ENCODE assay signal across 9 cellular contexts in genomic region chr1:10378071-10378841, GRCh38. TPM values are rescaled to one million over a fixed set of nuclear protein-coding genes. Genes with fewer than 3 reads are reported as not detected.
A peak's percentile ranks its signal among the peaks of the same experiment; 100 is the strongest.
DNase-seq lines count a peak whose midpoint lies in the region; ATAC-seq and TF ChIP-seq lines count a peak whose summit lies in the region.
"Had no signal": no experiment of that assay in that cellular context is flagged by ENCODE, and none has a peak within 500 bp of the region (broad histone marks: within the 10 kb centered on the region; RNA-seq: fewer than 3 reads in every experiment).

No MANE protein-coding gene starts in this region.

- H3K4me1 Mint-ChIP-seq in natural killer cell treated with Interleukin-12 subunit alpha and Interleukin-12 subunit beta and Interleukin-15 and Interleukin-18, amount 100 ng/mL, for 72 hours (ENCODE audit: low read depth in 2 of 2) = peaks cover 0 to 6% of the 10 kb centered on the region in 2 donors
- H3K4me1 Mint-ChIP-seq in natural killer cell (no peaks in the 10 kb centered on the region), chondrocyte (ENCODE audit: low read depth) (peaks cover 62% of the 10 kb centered on the region)

- no peak overlapping the region for H3K4me3 Mint-ChIP-seq in natural killer cell treated with Interleukin-12 subunit alpha and Interleukin-12 subunit beta and Interleukin-15 and Interleukin-18, amount 100 ng/mL, for 72 hours
- no peak overlapping the region for H3K4me3 Mint-ChIP-seq in natural killer cell
- no peak overlapping the region for H3K4me3 Mint-ChIP-seq in chondrocyte (ENCODE audit: unreplicated experiment)

- intact Hi-C loops in natural killer cell (cut with micrococcal nuclease) = no loop called here

- no peaks in the 10 kb centered on the region for H3K9me3 Mint-ChIP-seq in natural killer cell treated with Interleukin-12 subunit alpha and Interleukin-12 subunit beta and Interleukin-15 and Interleukin-18, amount 100 ng/mL, for 72 hours
- H3K9me3 Mint-ChIP-seq in natural killer cell = no peaks in the 10 kb centered on the region
- no peaks in the 10 kb centered on the region for H3K9me3 Mint-ChIP-seq in chondrocyte (ENCODE audit: low read depth)

- H3K36me3 ChIP-seq in lung (ENCODE audit: control insufficient read depth in 2 of 2, insufficient read depth in 2 of 2, low read length in 2 of 2) = peaks cover 24 to 28% of the 10 kb centered on the region in 2 donors

- peak overlapping the region; percentile 19 to 23 for H3K27ac Mint-ChIP-seq in natural killer cell treated with Interleukin-12 subunit alpha and Interleukin-12 subunit beta and Interleukin-15 and Interleukin-18, amount 100 ng/mL, for 72 hours
- H3K27ac Mint-ChIP-seq in natural killer cell (no peak overlapping the region), chondrocyte (ENCODE audit: unreplicated experiment) (peak overlapping the region; percentile 89)

- no peak for DNase-seq in natural killer cell treated with Interleukin-12 subunit alpha and Interleukin-12 subunit beta and Interleukin-15 and Interleukin-18, amount 100 ng/mL, for 72 hours (ENCODE audit: low spot score)
- no peak for DNase-seq in natural killer cell
- no peak for DNase-seq in chondrocyte (ENCODE audit: low spot score)
- peak; percentile 54 for DNase-seq in lung (ENCODE audit: low spot score)
- no peak for DNase-seq in NCI-H2107 treated with DMSO at 0.1 percent for 48 hours (lab: John Stamatoyannopoulos, UW; ENCODE audit: unreplicated experiment)
- no peak for DNase-seq in central memory CD4-positive, alpha-beta T cell
- DNase-seq in activated naive CD4-positive, alpha-beta T cell (lab: John Stamatoyannopoulos, UW) = no peak
- DNase-seq: NCI-H748 treated with DMSO at 0.1 percent for 48 hours had no signal

- no peaks in the 10 kb centered on the region for H3K27me3 Mint-ChIP-seq in natural killer cell treated with Interleukin-12 subunit alpha and Interleukin-12 subunit beta and Interleukin-15 and Interleukin-18, amount 100 ng/mL, for 72 hours
- no peaks in the 10 kb centered on the region for H3K27me3 Mint-ChIP-seq in natural killer cell (ENCODE audit: low read depth in 2 of 2)
- H3K27me3 Mint-ChIP-seq in chondrocyte (ENCODE audit: low read depth) = no peaks in the 10 kb centered on the region

- H3K4me3 ChIP-seq in lung = no peak overlapping the region

- H3K27ac ChIP-seq in lung (ENCODE audit: low read depth in 1 of 2, low read length in 1 of 2) = peak overlapping the region; percentile 18 to 27

- H3K9me3 ChIP-seq in lung (ENCODE audit: control insufficient read depth in 2 of 2, insufficient read depth in 1 of 2, low read length in 1 of 2) = no peaks in the 10 kb centered on the region

- H3K36me3 Mint-ChIP-seq in natural killer cell treated with Interleukin-12 subunit alpha and Interleukin-12 subunit beta and Interleukin-15 and Interleukin-18, amount 100 ng/mL, for 72 hours = no peaks in the 10 kb centered on the region
- H3K36me3 Mint-ChIP-seq in natural killer cell (no peaks in the 10 kb centered on the region), chondrocyte (ENCODE audit: low read depth) (peaks cover 6% of the 10 kb centered on the region)

- no peaks in the 10 kb centered on the region for H3K4me1 ChIP-seq in lung (ENCODE audit: control insufficient read depth in 2 of 2, insufficient read depth in 2 of 2, low read length in 2 of 2)

- no peak for ATAC-seq in natural killer cell treated with Interleukin-12 subunit alpha and Interleukin-12 subunit beta and Interleukin-15 and Interleukin-18, amount 100 ng/mL, for 72 hours
- ATAC-seq in natural killer cell (no peak), lung (ENCODE audit: insufficient read depth, low FRiP score) (no peak), HG03039 (IDR thresholded peaks at IDR 0.05; ENCODE audit: unreplicated experiment) (no peak)

- no peaks in the 10 kb centered on the region for H3K27me3 ChIP-seq in lung (ENCODE audit: control insufficient read depth, insufficient read depth)

- WGBS in lung, 2 donors = 44 to 69% methylated on average over 15 of the region's 15 CpGs

- TF ChIP-seq CTCF in natural killer cell (IDR thresholded peaks at IDR 0.05) (no peak), chondrocyte (IDR thresholded peaks at IDR 0.05) (no peak), lung (IDR thresholded peaks at IDR 0.05; ENCODE audit: control extremely low read depth, extremely low read depth) (no peak)

RNA-seq across cellular contexts. Expression of gene PGD, which starts 20.6 kb away (rescaled TPM):
- 100 to 1,000 TPM; 289 to 430 TPM for total RNA-seq in natural killer cell treated with Interleukin-12 subunit alpha and Interleukin-12 subunit beta and Interleukin-15 and Interleukin-18, amount 100 ng/mL, for 72 hours
- total RNA-seq in natural killer cell = 100 to 1,000 TPM in 1 of 3 donors, 10 to 100 TPM in 2; 35.8 to 113 (median 39.8) TPM
- total RNA-seq in chondrocyte = 114 to 208 TPM (median 118 TPM) in 3 replicates
- total RNA-seq in lung = 100 to 1,000 TPM in 1 of 2 donors, 10 to 100 TPM in 1; 47.8 to 234 TPM
- 100 to 1,000 TPM in 1 of 2 donors, 10 to 100 TPM in 1; 94.5 to 421 TPM for polyA plus RNA-seq in lung

RNA-seq across cellular contexts. Expression of gene CENPS, which starts 52.0 kb away (rescaled TPM):
- total RNA-seq in natural killer cell treated with Interleukin-12 subunit alpha and Interleukin-12 subunit beta and Interleukin-15 and Interleukin-18, amount 100 ng/mL, for 72 hours = 10 to 100 TPM; 12.6 to 20.7 TPM
- total RNA-seq in natural killer cell (1 to 10 TPM; 4.1 to 5.0 (median 4.5) TPM), chondrocyte (11.3 to 18.7 TPM (median 12.9 TPM) in 3 replicates), lung (10 to 100 TPM; 15.5 to 19.5 TPM)
- 10 to 100 TPM; 12.5 to 21.0 TPM for polyA plus RNA-seq in lung

Comparison
In these comparisons a context has a peak if more than half of its experiments do, and no peak if none do; other contexts are left out.
1. H3K27ac Mint-ChIP-seq: peak in natural killer cell treated with Interleukin-12 subunit alpha and Interleukin-12 subunit beta and Interleukin-15 and Interleukin-18, amount 100 ng/mL, for 72 hours (2 of 2) and chondrocyte (single experiment); none in natural killer cell (0 of 2).